In genomic region chr19:46211201-46211881, GRCh38 we compare ENCODE assay signal across 17 cellular contexts. TPM values are rescaled to one million over a fixed set of nuclear protein-coding genes. Genes with fewer than 3 reads are reported as not detected.
DNase-seq lines count a peak whose midpoint lies in the region; ATAC-seq and TF ChIP-seq lines count a peak whose summit lies in the region.
"Had no signal": no experiment of that assay in that cellular context is flagged by ENCODE, and none has a peak within 500 bp of the region (broad histone marks: within the 10 kb centered on the region; RNA-seq: fewer than 3 reads in every experiment).

No MANE protein-coding gene starts in this region.

- no TSS peak for BruUV-seq in A673 (replicated peaks; lab: Mats Ljungman, UMichigan)

- H2BK20ac ChIP-seq in H9 (ENCODE audit: low read depth, low read length, poor library complexity, severe bottlenecking) = no peak overlapping the region

- H4K20me1 ChIP-seq in H9 (ENCODE audit: control insufficient read depth, insufficient read depth, insufficient read length) = no peaks in the 10 kb centered on the region

- H3K14ac ChIP-seq in H9 (ENCODE audit: insufficient read depth, low read length) = peak overlapping the region; percentile 29; the same call in 1 of the 2 replicates
- peak overlapping the region; percentile 47 for H3K14ac ChIP-seq in trophoblast cell (ENCODE audit: low read length)

- peaks cover 6% of the 10 kb centered on the region for H3K4me1 ChIP-seq in H9 (ENCODE audit: insufficient read depth, low read length)
- H3K4me1 ChIP-seq in left ventricle myocardium inferior = peaks cover 29% of the 10 kb centered on the region
- peaks cover 29 to 43% of the 10 kb centered on the region in 2 experiments for H3K4me1 ChIP-seq in trophoblast cell (ENCODE audit: control insufficient read depth in 1 of 2, insufficient read depth in 2 of 2, low read length in 2 of 2)
- no peaks in the 10 kb centered on the region for H3K4me1 ChIP-seq in A673 (ENCODE audit: insufficient read depth, low read length, poor library complexity, severe bottlenecking)

- H3K23ac ChIP-seq in H9 (ENCODE audit: insufficient read length, low read depth, low read length) (no peak overlapping the region), trophoblast cell (ENCODE audit: low read length) (no peak overlapping the region)

- H3K36me3 ChIP-seq in left ventricle myocardium inferior (no peaks in the 10 kb centered on the region), trophoblast cell (ENCODE audit: control insufficient read depth in 1 of 2, insufficient read depth in 2 of 2, low read length in 2 of 2) (no peaks in the 10 kb centered on the region), A673 (ENCODE audit: insufficient read depth, low read length, poor library complexity, severe bottlenecking) (no peaks in the 10 kb centered on the region)
- H3K36me3 ChIP-seq: brain microvascular endothelial cell had no signal

- no peak overlapping the region for H4K8ac ChIP-seq in H9 (replicated peaks; ENCODE audit: insufficient read length, low read depth, low read length)
- no peak overlapping the region for H4K8ac ChIP-seq in trophoblast cell (ENCODE audit: low read depth, low read length)

- H3K4me3 Mint-ChIP-seq in H9 (no peak overlapping the region; a peak in 1 of 5 replicates), WTC11 (no peak overlapping the region)
- H3K4me3 Mint-ChIP-seq: CD4-positive, alpha-beta T cell; nephron progenitor cell; T-helper 17 cell had no signal

- H3K4me3 ChIP-seq in left ventricle myocardium inferior (no peak overlapping the region), trophoblast cell (ENCODE audit: low read depth, low read length) (no peak overlapping the region), A673 (ENCODE audit: low read depth, low read length, poor library complexity, severe bottlenecking) (no peak overlapping the region)

- H3K79me2 ChIP-seq in H9 (ENCODE audit: insufficient read depth, low read length) (no peaks in the 10 kb centered on the region), trophoblast cell (ENCODE audit: control insufficient read depth, insufficient read depth, low read length, poor library complexity) (peaks cover 3% of the 10 kb centered on the region)

- H4K91ac ChIP-seq in H9 (ENCODE audit: insufficient read length, low read depth, low read length) (no peak overlapping the region), trophoblast cell (ENCODE audit: low read depth, low read length) (peak overlapping the region; percentile 92)

- no peaks in the 10 kb centered on the region for H3K36me3 Mint-ChIP-seq in H9 (ENCODE audit: insufficient read depth in 1 of 3, low read depth in 3 of 3)
- no peaks in the 10 kb centered on the region for H3K36me3 Mint-ChIP-seq in WTC11

- H3K27ac Mint-ChIP-seq in H9 (peak overlapping the region in 2 of 3 experiments; percentile 39 to 82; a peak in 4 of 7 replicates), WTC11 (peak overlapping the region; percentile 83)
- H3K27ac Mint-ChIP-seq: CD4-positive, alpha-beta T cell; nephron progenitor cell; T-helper 17 cell had no signal

- H3K4me2 ChIP-seq in H9 (ENCODE audit: insufficient read depth, insufficient read length, low read length) (peak overlapping the region; percentile 19), trophoblast cell (ENCODE audit: low read length) (peak overlapping the region; percentile 48)

- H2BK120ac ChIP-seq in H9 (ENCODE audit: low read depth, low read length, poor library complexity, severe bottlenecking) (no peak overlapping the region), trophoblast cell (ENCODE audit: insufficient read depth, low read length, poor library complexity) (peak overlapping the region; percentile 65)

- H3K27me3 ChIP-seq in H9 (ENCODE audit: insufficient read depth, low read length) (no peaks in the 10 kb centered on the region), left ventricle myocardium inferior (ENCODE audit: low read depth) (no peaks in the 10 kb centered on the region), trophoblast cell (ENCODE audit: insufficient read depth, low read length) (no peaks in the 10 kb centered on the region), A673 (replicated peaks; ENCODE audit: insufficient read depth, low read depth, low read length, poor library complexity) (no peaks in the 10 kb centered on the region)

- POLR2A ChIA-PET in WTC11 (lab: Charles Lee) = interaction anchor here (0.5 to 1.4 kb wide), 3 partner anchors 48 to 195 kb away, joined by 3 to 7 read pairs (median 4); no protein-coding TSS in a partner anchor
- POLR2A ChIA-PET in A673 (lab: Charles Lee; ENCODE audit: low non-redundant PET) = no interaction called here

- peak overlapping the region; percentile 33 for H3K27ac ChIP-seq in H9 (ENCODE audit: insufficient read length, low read depth, low read length)
- H3K27ac ChIP-seq in left ventricle myocardium inferior (replicated peaks) = peak overlapping the region; percentile 30
- H3K27ac ChIP-seq in trophoblast cell (ENCODE audit: low read depth, low read length) = peak overlapping the region; percentile 93
- H3K27ac ChIP-seq in A673 (ENCODE audit: low read depth, low read length, poor library complexity, severe bottlenecking) = no peak overlapping the region
- H3K27ac ChIP-seq: brain microvascular endothelial cell had no signal

- H4K12ac ChIP-seq in trophoblast cell (ENCODE audit: low read depth, low read length) = no peak overlapping the region

- no peak overlapping the region for H2AK5ac ChIP-seq in H9 (ENCODE audit: insufficient read length, low read length)
- H2AK5ac ChIP-seq in trophoblast cell (ENCODE audit: low read length) = no peak overlapping the region

- H2BK12ac ChIP-seq in H9 (ENCODE audit: insufficient read length, low read depth, low read length) (peak overlapping the region; percentile 88), trophoblast cell (ENCODE audit: low read length) (peak overlapping the region; percentile 24)

- H3K79me1 ChIP-seq in H9 (ENCODE audit: insufficient read depth, low read depth, low read length, poor library complexity, severe bottlenecking) (no peaks in the 10 kb centered on the region), trophoblast cell (ENCODE audit: low read length) (peaks cover 31% of the 10 kb centered on the region)

- H3K9me3 ChIP-seq in H9 (ENCODE audit: control insufficient read depth, low read depth, low read length) (no peaks in the 10 kb centered on the region), left ventricle myocardium inferior (replicated peaks) (no peaks in the 10 kb centered on the region), trophoblast cell (ENCODE audit: insufficient read depth, low read depth, low read length) (peaks cover 2% of the 10 kb centered on the region), A673 (ENCODE audit: low read depth, low read length, poor library complexity, severe bottlenecking) (no peaks in the 10 kb centered on the region)

- DNase-seq in H9 (peak; percentile 91), WTC11 (ENCODE audit: low spot score) (peak; percentile 65), left ventricle myocardium inferior (no peak), trophoblast cell (peak; percentile 96 to 97), NCI-H2227 (lab: John Stamatoyannopoulos, UW; ENCODE audit: unreplicated experiment) (no peak), A673 (ENCODE audit: low spot score) (no peak), Kasumi-1 (lab: John Stamatoyannopoulos, UW) (no peak), NCI-H1417 (lab: John Stamatoyannopoulos, UW) (no peak)
- DNase-seq: brain microvascular endothelial cell; CD4-positive, alpha-beta T cell; glutamatergic neuron; KBM-7; NCI-H524; nephron progenitor cell; stimulated activated CD4-positive, alpha-beta T cell treated with anti-CD3 and anti-CD28 coated beads, Interleukin-2, amount 100 ng/mL, for 48 hours; T-helper 17 cell had no signal

- H4K5ac ChIP-seq in H9 (ENCODE audit: insufficient read length, low read depth, low read length) = no peak overlapping the region

- peak; percentile 97 for ATAC-seq in WTC11
- ATAC-seq: T-helper 17 cell had no signal

- H3K9me3 Mint-ChIP-seq in H9 = peaks cover 0 to 5% of the 10 kb centered on the region in 2 experiments; a peak in 1 of 5 replicates
- peaks cover 6% of the 10 kb centered on the region for H3K9me3 Mint-ChIP-seq in WTC11
- H3K9me3 Mint-ChIP-seq: CD4-positive, alpha-beta T cell; nephron progenitor cell had no signal

- H3K27me3 Mint-ChIP-seq in H9 (ENCODE audit: low read depth) = peaks cover 17% of the 10 kb centered on the region
- no peaks in the 10 kb centered on the region; the same call in 1 of the 2 replicates for H3K27me3 Mint-ChIP-seq in WTC11 (ENCODE audit: low read depth)

- peak overlapping the region; percentile 13; the same call in 1 of the 2 replicates for H2BK15ac ChIP-seq in H9 (ENCODE audit: low read depth, low read length)

- H2AFZ ChIP-seq in H9 (ENCODE audit: low read length) (no peak overlapping the region), trophoblast cell (ENCODE audit: insufficient read depth, low read length, poor library complexity) (no peak overlapping the region)

- H3K4ac ChIP-seq in H9 (ENCODE audit: low read depth, low read length) = no peak overlapping the region
- no peak overlapping the region for H3K4ac ChIP-seq in trophoblast cell (ENCODE audit: low read depth, low read length)

- no peak overlapping the region for H3K18ac ChIP-seq in H9 (ENCODE audit: insufficient read length, low read depth, low read length)
- H3K18ac ChIP-seq in trophoblast cell (ENCODE audit: low read length) = no peak overlapping the region

- WGBS in H9 (ENCODE audit: extremely low coverage, insufficient read length, low lambda C conversion rate) = no CpG with 5 or more reads among the region's 10 CpGs
- no CpG with 5 or more reads among the region's 10 CpGs for WGBS in trophoblast cell (ENCODE audit: extremely low coverage, insufficient coverage, insufficient read length)

- H3K4me1 Mint-ChIP-seq in H9 = peaks cover 21 to 33% of the 10 kb centered on the region in 2 experiments
- peaks cover 32% of the 10 kb centered on the region for H3K4me1 Mint-ChIP-seq in WTC11
- H3K4me1 Mint-ChIP-seq: nephron progenitor cell had no signal

- intact Hi-C loops in left ventricle myocardium inferior (cut with micrococcal nuclease) = no loop called here
- intact Hi-C loops in A673 (cut with micrococcal nuclease; ENCODE audit: unreplicated experiment) = no loop called here

- H3K9ac ChIP-seq in H9 (ENCODE audit: extremely low read depth, insufficient read length, low read length) (no peak overlapping the region), trophoblast cell (ENCODE audit: low read length) (no peak overlapping the region)

- CTCF ChIA-PET in WTC11 (lab: Charles Lee) (interaction anchor here (0.7 to 2.8 kb wide), 6 partner anchors 22 to 183 kb away, joined by 3 to 8 read pairs (median 6); no protein-coding TSS in a partner anchor), A673 (lab: Charles Lee) (no interaction called here)

- H2BK5ac ChIP-seq in H9 (ENCODE audit: insufficient read length, low read length) (no peak overlapping the region), trophoblast cell (ENCODE audit: low read depth, low read length, poor library complexity) (peak overlapping the region; percentile 92)

- no peak overlapping the region for H3T11ph ChIP-seq in H9 (ENCODE audit: low read length)

- no peak overlapping the region for H3K56ac ChIP-seq in H9 (ENCODE audit: insufficient read length, low read depth, low read length)

- no peaks in the 10 kb centered on the region for H3K23me2 ChIP-seq in H9 (ENCODE audit: insufficient read length, low read depth, low read length, poor library complexity, severe bottlenecking)

- TF ChIP-seq CTCF in H9 (conservative IDR thresholded peaks at IDR 0.05) = no peak
- no peak for TF ChIP-seq CTCF in WTC11 (IDR thresholded peaks at IDR 0.05)
- no peak for TF ChIP-seq CTCF in left ventricle myocardium inferior (IDR thresholded peaks at IDR 0.05; ENCODE audit: borderline replicate concordance)
- no peak for TF ChIP-seq CTCF in A673 (conservative IDR thresholded peaks at IDR 0.05; ENCODE audit: low read depth, low read length)

RNA-seq across cellular contexts. Expression of gene IGFL1, which starts 18.2 kb away (rescaled TPM):
- total RNA-seq in H9 (2021) (not detected in 2 replicates), WTC11 (2021) (not detected in 3 replicates), left ventricle myocardium inferior (not detected), A673 (2021) (not detected in 2 replicates)
- polyA plus RNA-seq in trophoblast cell (2013) = 0.29 and 0.38 TPM in 2 replicates
- total RNA-seq: CD4-positive, alpha-beta T cell; subcutaneous adipose tissue; T-helper 17 cell had no signal

Comparison
In these comparisons a context has a peak if more than half of its experiments do, and no peak if none do; other contexts are left out.
1. DNase-seq: peak in H9 (single experiment), WTC11 (single experiment) and trophoblast cell (2 of 2); none in left ventricle myocardium inferior (single experiment), NCI-H2227 (single experiment), A673 (single experiment), Kasumi-1 (0 of 2) and NCI-H1417 (0 of 3).